Comparison of ENCODE assay signal across 8 cellular contexts in genomic region chr14:78714722-78715121, GRCh38.
"Had no signal": no experiment of that assay in that cellular context is flagged by ENCODE, and none has a peak within 500 bp of the region (broad histone marks: within the 10 kb centered on the region; RNA-seq: fewer than 3 reads in every experiment).

No MANE protein-coding gene starts in this region.

- H3K9ac ChIP-seq: GM23248 had no signal

- H3K36me3 ChIP-seq: HAP-1 had no signal

- H3K27ac ChIP-seq: GM23248 had no signal

- H3K4me2 ChIP-seq: GM23338 had no signal

- H3K4me3 ChIP-seq: GM23248, GM23338, HAP-1 had no signal

- DNase-seq: GM23248, GOT3, H7, H9, HCEC 1CT, HFFc6 had no signal

- H3K4me1 ChIP-seq: HAP-1 had no signal
